10 cellular contexts compared by ENCODE assay signal in genomic region chr20:53901064-53901463, GRCh38.
A peak's percentile ranks its signal among the peaks of the same experiment; 100 is the strongest.
DNase-seq lines count a peak whose midpoint lies in the region; ATAC-seq and TF ChIP-seq lines count a peak whose summit lies in the region.
"Had no signal": no experiment of that assay in that cellular context is flagged by ENCODE, and none has a peak within 500 bp of the region (broad histone marks: within the 10 kb centered on the region; RNA-seq: fewer than 3 reads in every experiment).

No MANE protein-coding gene starts in this region.

- POLR2A ChIA-PET in PC-3 (lab: Charles Lee; ENCODE audit: unreplicated experiment), result interaction anchor here (0.6 to 1.0 kb wide), 3 partner anchors 11 to 126 kb away, joined by 3 to 5 read pairs (median 3); no protein-coding TSS in a partner anchor

- H3K9ac ChIP-seq in PC-3 (ENCODE audit: low read length) (peak overlapping the region; percentile 56), neural progenitor cell (no peak overlapping the region)

- peak overlapping the region; percentile 37 for H2AFZ ChIP-seq in PC-3 (ENCODE audit: low read length)
- H2AFZ ChIP-seq in neural progenitor cell (replicated peaks), result no peak overlapping the region

- peak; percentile 37 for DNase-seq in AG20443 (ENCODE audit: low spot score)
- no peak for DNase-seq in PC-3
- peak; percentile 58 for DNase-seq in epithelial cell of esophagus (ENCODE audit: low read depth)
- no peak for DNase-seq in neural progenitor cell (ENCODE audit: low spot score)
- DNase-seq in T-helper 1 cell, result no peak
- DNase-seq in GM19238 (ENCODE audit: insufficient read length, low spot score), result no peak
- DNase-seq in occipital lobe (lab: John Stamatoyannopoulos, UW), result no peak
- DNase-seq in T-helper 2 cell, result no peak
- DNase-seq: DND-41, NCI-H510A treated with DMSO at 0.1 percent for 48 hours had no signal

- H3K9me3 ChIP-seq in PC-3 (ENCODE audit: low read length), result no peaks in the 10 kb centered on the region
- no peaks in the 10 kb centered on the region for H3K9me3 ChIP-seq in neural progenitor cell (ENCODE audit: low read depth)

- peaks cover 38% of the 10 kb centered on the region for H3K4me1 Mint-ChIP-seq in neural progenitor cell

- H3F3A ChIP-seq in PC-3 (ENCODE audit: low read length, unreplicated experiment) (peaks cover 22% of the 10 kb centered on the region), neural progenitor cell (ENCODE audit: low read depth) (peaks cover 36% of the 10 kb centered on the region)

- H3K27me3 Mint-ChIP-seq in neural progenitor cell (ENCODE audit: insufficient read depth, low read depth), result peaks cover 5% of the 10 kb centered on the region

- peak; percentile 25 for ATAC-seq in PC-3

- intact Hi-C loops in PC-3 (cut with micrococcal nuclease), result no loop called here

- CTCF ChIA-PET in PC-3 (lab: Charles Lee), result interaction anchor here (0.6 to 2.4 kb wide), 4 partner anchors 15 to 145 kb away, joined by 3 to 14 read pairs (median 4); no protein-coding TSS in a partner anchor

- no peaks in the 10 kb centered on the region for H3K9me3 Mint-ChIP-seq in neural progenitor cell

- H3K4me2 ChIP-seq in PC-3 (ENCODE audit: low read length) (peak overlapping the region; percentile 68), neural progenitor cell (peak overlapping the region; percentile 25)

- TF ChIP-seq CTCF in PC-3 (conservative IDR thresholded peaks at IDR 0.05; ENCODE audit: low read depth, low read length) (no peak), epithelial cell of esophagus (IDR thresholded peaks at IDR 0.05; ENCODE audit: insufficient read depth, low read depth, low read length, missing control alignments) (no peak), neural progenitor cell (IDR thresholded peaks at IDR 0.05) (no peak)

- no peaks in the 10 kb centered on the region for H3K36me3 Mint-ChIP-seq in neural progenitor cell

- H3K9me2 ChIP-seq in PC-3 (replicated peaks; ENCODE audit: low read length), result no peaks in the 10 kb centered on the region

- no peak overlapping the region for H3K4me3 Mint-ChIP-seq in neural progenitor cell

- H4K20me1 ChIP-seq in PC-3 (ENCODE audit: low read length) (no peaks in the 10 kb centered on the region), neural progenitor cell (ENCODE audit: low read depth) (no peaks in the 10 kb centered on the region)

- H3K4me3 ChIP-seq in PC-3 (ENCODE audit: low read length), result peak overlapping the region; percentile 14; the same call in 1 of the 2 replicates
- no peak overlapping the region for H3K4me3 ChIP-seq in epithelial cell of esophagus (ENCODE audit: low read length)
- H3K4me3 ChIP-seq in neural progenitor cell, result no peak overlapping the region

- no peaks in the 10 kb centered on the region for H3K36me3 ChIP-seq in PC-3 (ENCODE audit: low read depth, low read length)
- H3K36me3 ChIP-seq in neural progenitor cell, result no peaks in the 10 kb centered on the region

- H3K4me1 ChIP-seq in PC-3 (ENCODE audit: insufficient read depth, low read length), result peaks cover 48% of the 10 kb centered on the region
- peaks cover 45% of the 10 kb centered on the region for H3K4me1 ChIP-seq in neural progenitor cell

- no TSS peak for BruUV-seq in PC-3 (replicated peaks; lab: Mats Ljungman, UMichigan)

- H3K27me3 ChIP-seq in PC-3 (ENCODE audit: low read length) (no peaks in the 10 kb centered on the region), neural progenitor cell (no peaks in the 10 kb centered on the region)

- peak overlapping the region; percentile 79 for H3K27ac ChIP-seq in PC-3 (ENCODE audit: low read length)
- no peak overlapping the region for H3K27ac ChIP-seq in neural progenitor cell

- H3K79me2 ChIP-seq in PC-3 (ENCODE audit: low read length) (no peaks in the 10 kb centered on the region), neural progenitor cell (ENCODE audit: low read depth) (no peaks in the 10 kb centered on the region)

- no peak overlapping the region for H3K27ac Mint-ChIP-seq in neural progenitor cell

Comparison
In these comparisons a context has a peak if more than half of its experiments do, and no peak if none do; other contexts are left out.
1. DNase-seq: peak in AG20443 (single experiment) and epithelial cell of esophagus (single experiment); none in PC-3 (single experiment), neural progenitor cell (single experiment), T-helper 1 cell (0 of 5), GM19238 (single experiment), occipital lobe (single experiment) and T-helper 2 cell (0 of 5).